Comparison of ENCODE assay signal across 15 cellular contexts in the genomic region with DNA sequence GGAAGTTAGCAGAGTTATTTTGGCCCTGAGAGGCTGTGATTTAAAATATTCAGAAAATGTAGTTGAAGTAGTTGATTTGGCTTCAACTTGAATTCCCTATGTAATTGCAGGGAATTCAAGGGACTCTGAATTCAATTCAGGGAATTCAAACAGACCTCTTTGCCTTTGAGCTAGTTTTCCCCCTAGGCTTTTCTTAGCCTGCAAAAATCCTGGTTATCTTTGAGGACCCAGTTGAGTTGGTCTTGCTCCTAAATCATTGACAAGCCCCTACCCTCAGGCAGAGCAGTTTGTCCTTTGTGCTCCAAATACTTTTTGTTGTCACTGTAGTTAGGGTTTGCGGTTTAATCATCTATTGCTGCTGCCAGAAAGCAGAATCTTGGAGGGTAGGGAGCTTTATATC. TPM values are rescaled to one million over a fixed set of nuclear protein-coding genes. Genes with fewer than 3 reads are reported as not detected.
DNase-seq lines count a peak whose midpoint lies in the region; ATAC-seq and TF ChIP-seq lines count a peak whose summit lies in the region.
"Had no signal": no experiment of that assay in that cellular context is flagged by ENCODE, and none has a peak within 500 bp of the region (broad histone marks: within the 10 kb centered on the region; RNA-seq: fewer than 3 reads in every experiment).

No MANE protein-coding gene starts in this region.

- no peak for TF ChIP-seq POLR2A in vagina (IDR thresholded peaks at IDR 0.05)

- H3K27ac Mint-ChIP-seq in GM23338 = no peak overlapping the region
- H3K27ac Mint-ChIP-seq in stimulated activated memory B cell treated with anti-CD40 and anti-IgM and Interleukin-4, amounts not matched to agents 10 μg/mL and 1 μg/mL and 100 μg/mL, for 72 hours = peak overlapping the region; percentile 97
- H3K27ac Mint-ChIP-seq: CD4-positive, CD25-positive, alpha-beta regulatory T cell had no signal

- H3K27ac ChIP-seq in GM23338 (ENCODE audit: low read depth) (peak overlapping the region; percentile 82), SK-N-MC (peak overlapping the region; percentile 25; the same call in 1 of the 2 replicates), vagina (no peak overlapping the region)

- peaks cover 3% of the 10 kb centered on the region; the same call in 1 of the 3 replicates for H3K36me3 Mint-ChIP-seq in GM23338 (ENCODE audit: low read depth)
- peaks cover 13% of the 10 kb centered on the region for H3K36me3 Mint-ChIP-seq in stimulated activated memory B cell treated with anti-CD40 and anti-IgM and Interleukin-4, amounts not matched to agents 10 μg/mL and 1 μg/mL and 100 μg/mL, for 72 hours

- no peak overlapping the region for H3K4me2 ChIP-seq in GM23338

- ATAC-seq in GM23338 = no peak
- no peak for ATAC-seq in stimulated activated memory B cell treated with anti-CD40 and anti-IgM and Interleukin-4, amounts not matched to agents 10 μg/mL and 1 μg/mL and 100 μg/mL, for 72 hours
- ATAC-seq in GM19395 (IDR thresholded peaks at IDR 0.05; ENCODE audit: unreplicated experiment) = no peak
- ATAC-seq in GM21825 (IDR thresholded peaks at IDR 0.05; ENCODE audit: unreplicated experiment) = no peak
- ATAC-seq: PC-3 had no signal

- H3K27me3 Mint-ChIP-seq in GM23338 (ENCODE audit: insufficient read depth, low read depth, poor library complexity) = peaks cover 4% of the 10 kb centered on the region
- no peaks in the 10 kb centered on the region for H3K27me3 Mint-ChIP-seq in stimulated activated memory B cell treated with anti-CD40 and anti-IgM and Interleukin-4, amounts not matched to agents 10 μg/mL and 1 μg/mL and 100 μg/mL, for 72 hours
- H3K27me3 Mint-ChIP-seq: CD4-positive, CD25-positive, alpha-beta regulatory T cell had no signal

- H2AFZ ChIP-seq in GM23338 = 0 out of 2 replicates have a peak overlapping the region, but pooled peaks have one; percentile 20

- H4K20me1 ChIP-seq in GM23338 (replicated peaks; ENCODE audit: insufficient read depth) = no peaks in the 10 kb centered on the region

- H3K36me3 ChIP-seq in GM23338 (ENCODE audit: insufficient read depth) (no peaks in the 10 kb centered on the region), SK-N-MC (ENCODE audit: insufficient read depth, low read length) (no peaks in the 10 kb centered on the region), vagina (no peaks in the 10 kb centered on the region)
- H3K36me3 ChIP-seq: HAP-1 had no signal

- no peaks in the 10 kb centered on the region; the same call in 1 of the 2 replicates for H3K79me2 ChIP-seq in GM23338 (replicated peaks; ENCODE audit: insufficient read depth)

- peaks cover 28% of the 10 kb centered on the region for H3K4me1 ChIP-seq in GM23338 (ENCODE audit: insufficient read depth)
- H3K4me1 ChIP-seq in vagina = no peaks in the 10 kb centered on the region

- no peak for DNase-seq in GM23338 (ENCODE audit: low spot score)
- DNase-seq in SK-N-MC (ENCODE audit: low read depth, low spot score) = no peak
- DNase-seq in left kidney (ENCODE audit: low read depth, low spot score) = peak; percentile 11
- no peak for DNase-seq in vagina (ENCODE audit: extremely low spot score in 2 of 2)
- DNase-seq: ACHN; CD4-positive, CD25-positive, alpha-beta regulatory T cell; DMS53; MM.1S; NCI-H1092 treated with DMSO at 0.1 percent for 48 hours; NCI-H187 treated with DMSO at 0.1 percent for 48 hours; PC-3 had no signal

- no peak overlapping the region for H3K9ac ChIP-seq in SK-N-MC (ENCODE audit: insufficient read length)

- intact Hi-C loops in vagina (cut with DNase I) = no loop called here

- H3K4me1 Mint-ChIP-seq in GM23338 = peaks cover 20% of the 10 kb centered on the region
- peaks cover 56% of the 10 kb centered on the region for H3K4me1 Mint-ChIP-seq in stimulated activated memory B cell treated with anti-CD40 and anti-IgM and Interleukin-4, amounts not matched to agents 10 μg/mL and 1 μg/mL and 100 μg/mL, for 72 hours

- no peaks in the 10 kb centered on the region for H3K9me3 ChIP-seq in SK-N-MC (ENCODE audit: low read depth, low read length)
- no peaks in the 10 kb centered on the region for H3K9me3 ChIP-seq in vagina
- H3K9me3 ChIP-seq: HAP-1 had no signal

- no peak overlapping the region for H3K4me3 Mint-ChIP-seq in GM23338
- no peak overlapping the region for H3K4me3 Mint-ChIP-seq in stimulated activated memory B cell treated with anti-CD40 and anti-IgM and Interleukin-4, amounts not matched to agents 10 μg/mL and 1 μg/mL and 100 μg/mL, for 72 hours
- H3K4me3 Mint-ChIP-seq: CD4-positive, CD25-positive, alpha-beta regulatory T cell had no signal

- H3K9me2 ChIP-seq in GM23338 (ENCODE audit: insufficient read depth) = no peaks in the 10 kb centered on the region

- H3K9me3 Mint-ChIP-seq in GM23338 = no peaks in the 10 kb centered on the region
- H3K9me3 Mint-ChIP-seq in stimulated activated memory B cell treated with anti-CD40 and anti-IgM and Interleukin-4, amounts not matched to agents 10 μg/mL and 1 μg/mL and 100 μg/mL, for 72 hours = peaks cover 4% of the 10 kb centered on the region

- H3K27me3 ChIP-seq in GM23338 (ENCODE audit: insufficient read depth) (no peaks in the 10 kb centered on the region), vagina (no peaks in the 10 kb centered on the region)

- H3F3A ChIP-seq in GM23338 (replicated peaks; ENCODE audit: low read depth) = no peaks in the 10 kb centered on the region

- TF ChIP-seq CTCF in GM23338 (conservative IDR thresholded peaks at IDR 0.05; ENCODE audit: low read depth in 2 of 2) (no peak), vagina (IDR thresholded peaks at IDR 0.05) (no peak)

- H3K4me3 ChIP-seq in GM23338 (no peak overlapping the region), SK-N-MC (peak overlapping the region; percentile 44), vagina (no peak overlapping the region)
- H3K4me3 ChIP-seq: HAP-1 had no signal

TF ChIP-seq in GM23338, 12 proteins besides CTCF, POLR2A, EP300 and RAD21 (continues in another document):
- TF ChIP-seq, protein P1, sequence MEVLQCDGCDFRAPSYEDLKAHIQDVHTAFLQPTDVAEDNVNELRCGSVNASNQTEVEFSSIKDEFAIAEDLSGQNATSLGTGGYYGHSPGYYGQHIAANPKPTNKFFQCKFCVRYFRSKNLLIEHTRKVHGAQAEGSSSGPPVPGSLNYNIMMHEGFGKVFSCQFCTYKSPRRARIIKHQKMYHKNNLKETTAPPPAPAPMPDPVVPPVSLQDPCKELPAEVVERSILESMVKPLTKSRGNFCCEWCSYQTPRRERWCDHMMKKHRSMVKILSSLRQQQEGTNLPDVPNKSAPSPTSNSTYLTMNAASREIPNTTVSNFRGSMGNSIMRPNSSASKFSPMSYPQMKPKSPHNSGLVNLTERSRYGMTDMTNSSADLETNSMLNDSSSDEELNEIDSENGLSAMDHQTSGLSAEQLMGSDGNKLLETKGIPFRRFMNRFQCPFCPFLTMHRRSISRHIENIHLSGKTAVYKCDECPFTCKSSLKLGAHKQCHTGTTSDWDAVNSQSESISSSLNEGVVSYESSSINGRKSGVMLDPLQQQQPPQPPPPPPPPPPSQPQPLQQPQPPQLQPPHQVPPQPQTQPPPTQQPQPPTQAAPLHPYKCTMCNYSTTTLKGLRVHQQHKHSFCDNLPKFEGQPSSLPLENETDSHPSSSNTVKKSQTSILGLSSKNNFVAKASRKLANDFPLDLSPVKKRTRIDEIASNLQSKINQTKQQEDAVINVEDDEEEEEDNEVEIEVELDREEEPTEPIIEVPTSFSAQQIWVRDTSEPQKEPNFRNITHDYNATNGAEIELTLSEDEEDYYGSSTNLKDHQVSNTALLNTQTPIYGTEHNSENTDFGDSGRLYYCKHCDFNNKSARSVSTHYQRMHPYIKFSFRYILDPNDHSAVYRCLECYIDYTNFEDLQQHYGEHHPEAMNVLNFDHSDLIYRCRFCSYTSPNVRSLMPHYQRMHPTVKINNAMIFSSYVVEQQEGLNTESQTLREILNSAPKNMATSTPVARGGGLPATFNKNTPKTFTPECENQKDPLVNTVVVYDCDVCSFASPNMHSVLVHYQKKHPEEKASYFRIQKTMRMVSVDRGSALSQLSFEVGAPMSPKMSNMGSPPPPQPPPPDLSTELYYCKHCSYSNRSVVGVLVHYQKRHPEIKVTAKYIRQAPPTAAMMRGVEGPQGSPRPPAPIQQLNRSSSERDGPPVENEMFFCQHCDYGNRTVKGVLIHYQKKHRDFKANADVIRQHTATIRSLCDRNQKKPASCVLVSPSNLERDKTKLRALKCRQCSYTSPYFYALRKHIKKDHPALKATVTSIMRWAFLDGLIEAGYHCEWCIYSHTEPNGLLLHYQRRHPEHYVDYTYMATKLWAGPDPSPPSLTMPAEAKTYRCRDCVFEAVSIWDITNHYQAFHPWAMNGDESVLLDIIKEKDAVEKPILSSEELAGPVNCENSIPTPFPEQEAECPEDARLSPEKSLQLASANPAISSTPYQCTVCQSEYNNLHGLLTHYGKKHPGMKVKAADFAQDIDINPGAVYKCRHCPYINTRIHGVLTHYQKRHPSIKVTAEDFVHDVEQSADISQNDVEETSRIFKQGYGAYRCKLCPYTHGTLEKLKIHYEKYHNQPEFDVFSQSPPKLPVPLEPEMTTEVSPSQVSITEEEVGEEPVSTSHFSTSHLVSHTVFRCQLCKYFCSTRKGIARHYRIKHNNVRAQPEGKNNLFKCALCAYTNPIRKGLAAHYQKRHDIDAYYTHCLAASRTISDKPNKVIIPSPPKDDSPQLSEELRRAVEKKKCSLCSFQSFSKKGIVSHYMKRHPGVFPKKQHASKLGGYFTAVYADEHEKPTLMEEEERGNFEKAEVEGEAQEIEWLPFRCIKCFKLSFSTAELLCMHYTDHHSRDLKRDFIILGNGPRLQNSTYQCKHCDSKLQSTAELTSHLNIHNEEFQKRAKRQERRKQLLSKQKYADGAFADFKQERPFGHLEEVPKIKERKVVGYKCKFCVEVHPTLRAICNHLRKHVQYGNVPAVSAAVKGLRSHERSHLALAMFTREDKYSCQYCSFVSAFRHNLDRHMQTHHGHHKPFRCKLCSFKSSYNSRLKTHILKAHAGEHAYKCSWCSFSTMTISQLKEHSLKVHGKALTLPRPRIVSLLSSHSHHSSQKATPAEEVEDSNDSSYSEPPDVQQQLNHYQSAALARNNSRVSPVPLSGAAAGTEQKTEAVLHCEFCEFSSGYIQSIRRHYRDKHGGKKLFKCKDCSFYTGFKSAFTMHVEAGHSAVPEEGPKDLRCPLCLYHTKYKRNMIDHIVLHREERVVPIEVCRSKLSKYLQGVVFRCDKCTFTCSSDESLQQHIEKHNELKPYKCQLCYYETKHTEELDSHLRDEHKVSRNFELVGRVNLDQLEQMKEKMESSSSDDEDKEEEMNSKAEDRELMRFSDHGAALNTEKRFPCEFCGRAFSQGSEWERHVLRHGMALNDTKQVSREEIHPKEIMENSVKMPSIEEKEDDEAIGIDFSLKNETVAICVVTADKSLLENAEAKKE (CRISPR knock-in tag; IDR thresholded peaks at IDR 0.05) = no peak
- no peak for TF ChIP-seq EZH2phosphoT487 (IDR thresholded peaks at IDR 0.05; ENCODE audit: unreplicated experiment)

RNA-seq across cellular contexts. Expression of a gene that starts 20.4 kb away (rescaled TPM):
- 135 and 137 TPM in 2 replicates for total RNA-seq in GM23338 (2014; rRNA removed; shearing (Covaris generic))
- 27.2 and 28.3 TPM in 2 replicates for polyA plus RNA-seq in GM23338 (2016; fragmentation: Nextera tagmentation; extraction: Ambion mirVana)
- total RNA-seq in vagina = 17.2 TPM
